Comparison of ENCODE assay signal across 11 cellular contexts in the genomic region with DNA sequence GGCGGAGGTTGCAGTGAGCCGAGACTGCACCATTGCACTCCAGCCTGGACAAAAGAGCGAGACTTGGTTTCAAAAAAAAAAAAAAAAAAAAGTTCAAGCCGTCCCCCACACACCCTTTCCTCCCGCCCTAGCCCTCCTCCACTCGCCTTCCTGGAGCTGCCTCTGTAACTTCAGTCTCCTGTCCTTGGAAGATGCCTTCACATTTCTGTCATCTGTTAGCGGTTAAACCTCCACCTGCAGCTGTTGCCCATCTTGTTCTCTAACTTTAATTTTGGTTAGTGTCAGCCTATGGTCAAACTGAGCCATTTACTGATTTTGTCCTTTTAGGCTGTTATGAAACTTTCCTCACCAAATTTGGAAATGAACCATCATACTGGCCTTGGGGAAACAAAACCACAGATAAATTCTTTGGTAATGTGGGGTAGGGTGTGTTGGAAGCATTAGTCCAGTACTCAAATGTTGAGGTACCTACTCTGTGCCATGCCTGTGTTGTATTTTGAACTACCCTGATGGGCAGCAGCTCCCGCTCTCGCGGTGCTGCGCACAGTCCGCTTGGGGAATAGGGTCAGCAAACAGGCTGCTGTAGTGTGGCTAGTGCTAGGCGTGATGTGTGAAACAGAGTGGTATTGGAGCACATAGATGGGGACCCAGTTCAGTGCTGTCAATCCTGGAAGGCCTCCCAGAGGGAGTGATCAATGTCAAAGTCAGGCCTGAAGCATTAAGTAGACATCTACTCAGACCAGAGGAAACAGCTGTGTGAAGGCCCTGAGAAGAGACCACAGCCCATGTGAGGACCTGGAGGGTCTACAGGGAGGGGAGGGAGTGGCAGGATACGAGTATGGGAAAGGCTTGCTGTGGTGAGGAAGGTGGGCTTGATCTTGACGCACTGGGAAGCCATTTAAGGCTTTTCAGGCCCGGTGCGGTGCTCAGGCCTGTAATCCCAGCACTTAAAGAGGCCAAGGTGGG. TPM values are rescaled to one million over a fixed set of nuclear protein-coding genes. Genes with fewer than 3 reads are reported as not detected.
DNase-seq lines count a peak whose midpoint lies in the region; ATAC-seq and TF ChIP-seq lines count a peak whose summit lies in the region.
"Had no signal": no experiment of that assay in that cellular context is flagged by ENCODE, and none has a peak within 500 bp of the region (broad histone marks: within the 10 kb centered on the region; RNA-seq: fewer than 3 reads in every experiment).

No MANE protein-coding gene starts in this region.

- H3K4me1 Mint-ChIP-seq in CD4-positive, alpha-beta T cell (ENCODE audit: low read depth): peaks cover 11% of the 10 kb centered on the region

- intact Hi-C loops in CD4-positive, alpha-beta T cell (cut with DNase I, micrococcal nuclease): no loop called here

- CTCF ChIA-PET in CD4-positive, alpha-beta T cell (lab: Charles Lee): no interaction called here

- no peaks in the 10 kb centered on the region for H3K27me3 Mint-ChIP-seq in CD4-positive, alpha-beta T cell

- peaks cover 39% of the 10 kb centered on the region for H3K36me3 Mint-ChIP-seq in CD4-positive, alpha-beta T cell (ENCODE audit: low read depth)

- H3K4me3 Mint-ChIP-seq in CD4-positive, alpha-beta T cell: no peak overlapping the region

- DNase-seq in AG10803 (ENCODE audit: low read depth): peak; percentile 62
- no peak for DNase-seq in CD4-positive, alpha-beta T cell
- DNase-seq in NOMO-1 treated with DMSO at 0.1 percent for 48 hours (lab: John Stamatoyannopoulos, UW; ENCODE audit: unreplicated experiment): peak; percentile 35
- DNase-seq in fibroblast of mammary gland (ENCODE audit: low read depth): peak; percentile 19
- DNase-seq in NCI-H1092 treated with DMSO at 0.1 percent for 48 hours (lab: John Stamatoyannopoulos, UW): no peak
- DNase-seq in effector CD4-positive, alpha-beta T cell: no peak
- no peak for DNase-seq in UCSD-AML1 (lab: John Stamatoyannopoulos, UW; ENCODE audit: unreplicated experiment)
- DNase-seq: brain microvascular endothelial cell had no signal

- no peak overlapping the region for H3K27ac ChIP-seq in CD4-positive, alpha-beta T cell (ENCODE audit: low read depth, low read length)
- H3K27ac ChIP-seq: brain microvascular endothelial cell, hepatocyte, tibial nerve had no signal

- H3K4me3 ChIP-seq in AG10803 (ENCODE audit: low read length) (no peak overlapping the region), fibroblast of mammary gland (ENCODE audit: control insufficient read depth, low read depth, low read length) (no peak overlapping the region)
- H3K4me3 ChIP-seq: hepatocyte, tibial nerve had no signal

- POLR2A ChIA-PET in CD4-positive, alpha-beta T cell (lab: Charles Lee): no interaction called here

- H3K9me3 ChIP-seq in CD4-positive, alpha-beta T cell (ENCODE audit: control insufficient read depth, low read length): no peaks in the 10 kb centered on the region
- H3K9me3 ChIP-seq: tibial nerve had no signal

- H3K27ac Mint-ChIP-seq in CD4-positive, alpha-beta T cell: peak overlapping the region; percentile 55

- H3K27me3 ChIP-seq in CD4-positive, alpha-beta T cell (ENCODE audit: control insufficient read depth, insufficient read depth, low read length): no peaks in the 10 kb centered on the region
- H3K27me3 ChIP-seq: brain microvascular endothelial cell, hepatocyte, tibial nerve had no signal

- ATAC-seq in CD4-positive, alpha-beta T cell (ENCODE audit: poor library complexity): no peak
- ATAC-seq in GM21737 (IDR thresholded peaks at IDR 0.05; ENCODE audit: unreplicated experiment): no peak

- TF ChIP-seq CTCF in AG10803 (conservative IDR thresholded peaks at IDR 0.05; ENCODE audit: low read length) (no peak), fibroblast of mammary gland (conservative IDR thresholded peaks at IDR 0.05; ENCODE audit: control insufficient read depth, insufficient read depth, low read depth, low read length) (no peak)
- TF ChIP-seq CTCF in CD4-positive, alpha-beta T cell (IDR thresholded peaks at IDR 0.05): no peak

- H3K9me3 Mint-ChIP-seq in CD4-positive, alpha-beta T cell: no peaks in the 10 kb centered on the region

RNA-seq across cellular contexts. Expression of gene SFXN4, which starts 26.9 kb away (rescaled TPM):
- 1 to 10 TPM; 7.1 to 7.8 TPM for total RNA-seq in CD4-positive, alpha-beta T cell

RNA-seq across cellular contexts. Expression of gene DENND10, which starts 34.7 kb away (rescaled TPM):
- total RNA-seq in CD4-positive, alpha-beta T cell: 10 to 100 TPM; 40.4 to 45.6 TPM

RNA-seq across cellular contexts. Expression of gene PRDX3, which starts 40.0 kb away (rescaled TPM):
- total RNA-seq in CD4-positive, alpha-beta T cell: 1 to 10 TPM; 7.1 to 7.5 TPM

RNA-seq across cellular contexts. Expression of gene EIF3A, which starts 58.0 kb away (rescaled TPM):
- total RNA-seq in CD4-positive, alpha-beta T cell: 100 to 1,000 TPM; 129 TPM

Comparison
In these comparisons a context has a peak if more than half of its experiments do, and no peak if none do; other contexts are left out.
1. DNase-seq: peak in AG10803 (single experiment), NOMO-1 treated with DMSO at 0.1 percent for 48 hours (single experiment) and fibroblast of mammary gland (single experiment); none in CD4-positive, alpha-beta T cell (0 of 10), NCI-H1092 treated with DMSO at 0.1 percent for 48 hours (single experiment), effector CD4-positive, alpha-beta T cell (single experiment) and UCSD-AML1 (single experiment).